In the genomic region with DNA sequence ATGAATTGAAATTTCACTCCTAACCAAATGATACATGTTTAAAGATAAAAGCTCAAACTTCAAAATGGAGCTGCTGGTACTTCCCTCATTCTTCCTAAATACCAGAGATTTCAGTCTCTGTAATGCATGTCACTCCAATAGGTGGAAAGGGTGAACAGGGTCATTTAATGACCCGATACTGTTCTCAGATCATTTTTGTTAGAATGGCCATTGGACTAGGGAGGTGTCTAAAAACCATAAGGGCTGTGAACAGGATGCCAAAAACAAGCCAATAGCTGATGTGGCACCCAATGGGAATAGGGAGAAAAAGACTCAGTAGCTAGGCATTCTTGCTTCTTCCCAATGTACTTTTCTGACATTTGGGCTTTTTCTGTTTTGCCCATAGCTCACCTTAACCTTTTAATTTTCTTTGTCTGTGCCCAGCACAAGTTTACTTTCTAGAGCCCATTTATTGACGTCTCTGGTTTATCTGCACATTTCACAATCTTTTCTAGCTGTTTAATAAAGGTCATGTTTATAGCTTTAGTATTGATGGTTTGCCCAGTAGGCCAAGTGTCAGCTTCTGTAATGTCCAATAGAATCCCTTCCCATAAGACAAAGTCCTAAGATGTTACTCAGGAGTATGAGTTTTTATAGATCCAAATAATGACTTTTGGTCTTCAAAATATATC, we compare ENCODE assay signal across 25 cellular contexts. TPM values are rescaled to one million over a fixed set of nuclear protein-coding genes. Genes with fewer than 3 reads are reported as not detected.
"Had no signal": no experiment of that assay in that cellular context is flagged by ENCODE, and none has a peak within 500 bp of the region (broad histone marks: within the 10 kb centered on the region; RNA-seq: fewer than 3 reads in every experiment).

No MANE protein-coding gene starts in this region.

- H3K4me2 ChIP-seq: neural progenitor cell had no signal

- H3K4me3 ChIP-seq: neural progenitor cell, ovary, psoas muscle, skin epidermis, stomach, thoracic aorta, thyroid gland, tibial nerve, upper lobe of left lung, vagina had no signal

- H3K9me3 ChIP-seq: ovary, thoracic aorta, thyroid gland, vagina had no signal

- H3K9ac ChIP-seq: neural progenitor cell, parathyroid adenoma had no signal

- H2AFZ ChIP-seq: neural progenitor cell had no signal

- FAIRE-seq: urothelium cell line had no signal

- DNase-seq: natural killer cell; occipital lobe; ovary; posterior cingulate gyrus; psoas muscle; right cardiac atrium; stimulated activated CD4-positive, alpha-beta T cell treated with anti-CD3 and anti-CD28 coated beads, Interleukin-15, amount 100 ng/mL, for 24 hours; stimulated activated CD4-positive, alpha-beta T cell treated with anti-CD3 and anti-CD28 coated beads, Interleukin-2, amount 100 ng/mL, for 24 hours; stimulated activated CD4-positive, alpha-beta T cell treated with anti-CD3 and anti-CD28 coated beads, Interleukin-2, amount 100 ng/mL, for 48 hours; stimulated activated CD4-positive, alpha-beta T cell treated with anti-CD3 and anti-CD28 coated beads, Interleukin-4, amount 100 ng/mL, for 24 hours; stimulated activated naive B cell treated with anti-CD40 and anti-IgM and Interleukin-4, amounts not matched to agents 10 μg/mL and 1 μg/mL and 100 μg/mL, for 72 hours; stimulated activated naive CD4-positive, alpha-beta T cell treated with Interleukin-2 at 50 U/mL for 16 hours; stomach; thyroid gland; trophoblast cell; upper lobe of left lung had no signal

- H3K79me2 ChIP-seq: parathyroid adenoma had no signal

- H3K4me1 ChIP-seq: neural progenitor cell, psoas muscle, stomach, thyroid gland, tibial nerve, upper lobe of left lung, vagina had no signal

- H3K27me3 ChIP-seq: neural progenitor cell, ovary, stomach, thyroid gland, tibial nerve, upper lobe of left lung, vagina had no signal

- H3K36me3 ChIP-seq: neural progenitor cell, ovary, stomach, thoracic aorta, thyroid gland, tibial nerve, upper lobe of left lung, vagina had no signal

- H3K27ac ChIP-seq: neural progenitor cell, ovary, parathyroid adenoma, psoas muscle, skin epidermis, stomach, thoracic aorta, thyroid gland, tibial nerve, upper lobe of left lung, vagina had no signal

- ATAC-seq: natural killer cell; psoas muscle; right cardiac atrium; sciatic nerve; stimulated activated effector memory CD8-positive, alpha-beta T cell treated with anti-CD3 and anti-CD28 coated beads, Interleukin-12 subunit alpha, Interleukin-12 subunit beta, amount 100 ng/mL, for 72 hours; stimulated activated naive B cell treated with anti-CD40 and anti-IgM and Interleukin-4, amounts not matched to agents 10 μg/mL and 1 μg/mL and 100 μg/mL, for 72 hours had no signal

RNA-seq across cellular contexts. Expression of a gene that starts 24.2 kb away (rescaled TPM):
- total RNA-seq: natural killer cell had no signal
